ENCODE assay signal across 21 cellular contexts in the genomic region with DNA sequence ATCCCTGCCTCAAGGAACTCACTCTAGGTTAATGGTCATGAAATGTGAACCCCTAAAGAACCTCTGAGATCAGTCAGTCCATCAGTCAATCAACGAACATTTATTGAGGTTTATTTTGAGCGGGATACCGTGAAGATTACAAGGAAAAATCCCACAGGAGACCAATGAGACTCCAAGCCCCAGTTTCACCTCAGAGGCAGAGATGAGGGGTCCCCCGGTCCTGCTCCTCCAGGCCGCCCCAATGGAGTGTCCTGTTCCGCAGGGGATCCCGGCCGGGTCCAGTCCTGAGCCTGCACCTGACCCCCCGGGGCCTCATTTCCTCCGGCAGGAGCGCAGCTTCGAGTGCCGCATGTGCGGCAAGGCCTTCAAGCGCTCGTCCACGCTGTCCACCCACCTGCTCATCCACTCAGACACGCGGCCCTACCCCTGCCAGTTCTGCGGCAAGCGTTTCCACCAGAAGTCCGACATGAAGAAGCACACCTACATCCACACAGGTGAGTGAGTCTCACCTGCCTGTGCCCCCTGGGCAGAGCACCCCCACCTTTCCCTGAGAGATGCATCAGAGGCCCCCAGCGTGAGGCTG. TPM values are rescaled to one million over a fixed set of nuclear protein-coding genes. Genes with fewer than 3 reads are reported as not detected.
"Had no signal": no experiment of that assay in that cellular context is flagged by ENCODE, and none has a peak within 500 bp of the region (broad histone marks: within the 10 kb centered on the region; RNA-seq: fewer than 3 reads in every experiment).

No MANE protein-coding gene starts in this region.

- H3K36me3 Mint-ChIP-seq: activated CD8-positive, alpha-beta memory T cell treated with anti-CD3 and anti-CD28 coated beads, Interleukin-2, amount 10 ng/mL, durations not matched to agents 7 days and 5 days; activated naive CD8-positive, alpha-beta T cell treated with anti-CD3 and anti-CD28 coated beads for 36 hours; naive B cell had no signal

- H3K27ac ChIP-seq: hepatocyte, left lung, pancreas, thoracic aorta, upper lobe of left lung had no signal

- FAIRE-seq: pancreas had no signal

- ATAC-seq: left lung, mucosa of descending colon, sciatic nerve had no signal

- H3K27ac Mint-ChIP-seq: activated CD4-positive, alpha-beta memory T cell treated with anti-CD3 and anti-CD28 coated beads, Interleukin-2, amount 10 ng/mL, durations not matched to agents 7 days and 5 days; activated CD8-positive, alpha-beta memory T cell treated with anti-CD3 and anti-CD28 coated beads, Interleukin-2, amount 10 ng/mL, durations not matched to agents 7 days and 5 days; activated naive CD8-positive, alpha-beta T cell treated with anti-CD3 and anti-CD28 coated beads for 36 hours; dendritic cell treated with granulocyte-macrophage colony-stimulating factor and Interleukin-4, amounts not matched to agents 40 ng/mL and 50 ng/mL, for 4 days; effector memory CD8-positive, alpha-beta T cell had no signal

- DNase-seq: activated CD4-positive, alpha-beta memory T cell treated with anti-CD3 and anti-CD28 coated beads, Interleukin-2, amount 10 ng/mL, durations not matched to agents 7 days and 5 days; activated CD4-positive, CD25-positive, alpha-beta regulatory T cell; activated CD8-positive, alpha-beta memory T cell treated with anti-CD3 and anti-CD28 coated beads, Interleukin-2, amount 10 ng/mL, durations not matched to agents 7 days and 5 days; activated naive CD8-positive, alpha-beta T cell treated with anti-CD3 and anti-CD28 coated beads for 36 hours; amniotic stem cell; effector memory CD8-positive, alpha-beta T cell; foreskin fibroblast; islet precursor cell; left lung; mucosa of descending colon; naive B cell; stimulated activated CD4-positive, alpha-beta T cell treated with anti-CD3 and anti-CD28 coated beads, Interleukin-4, amount 100 ng/mL, for 1 hour; T1000 had no signal

- H3K4me1 ChIP-seq: left lung, pancreas had no signal

- H3K4me3 Mint-ChIP-seq: activated CD4-positive, alpha-beta memory T cell treated with anti-CD3 and anti-CD28 coated beads, Interleukin-2, amount 10 ng/mL, durations not matched to agents 7 days and 5 days; activated CD8-positive, alpha-beta memory T cell treated with anti-CD3 and anti-CD28 coated beads, Interleukin-2, amount 10 ng/mL, durations not matched to agents 7 days and 5 days; activated naive CD8-positive, alpha-beta T cell treated with anti-CD3 and anti-CD28 coated beads for 36 hours; dendritic cell treated with granulocyte-macrophage colony-stimulating factor and Interleukin-4, amounts not matched to agents 40 ng/mL and 50 ng/mL, for 4 days; effector memory CD8-positive, alpha-beta T cell; naive B cell had no signal

- H3K36me3 ChIP-seq: left lung, pancreas, thoracic aorta, upper lobe of left lung had no signal

- H3K9me3 Mint-ChIP-seq: dendritic cell treated with granulocyte-macrophage colony-stimulating factor and Interleukin-4, amounts not matched to agents 40 ng/mL and 50 ng/mL, for 4 days; effector memory CD8-positive, alpha-beta T cell; naive B cell had no signal

- H3K4me3 ChIP-seq: hepatocyte, left lung, mucosa of descending colon, pancreas, smooth muscle cell, thoracic aorta, upper lobe of left lung had no signal

- H3K9me3 ChIP-seq: left lung, mucosa of descending colon, pancreas, thoracic aorta, upper lobe of left lung had no signal

RNA-seq across cellular contexts. Expression of a gene that starts 11.0 kb away (rescaled TPM):
- total RNA-seq: activated CD4-positive, alpha-beta memory T cell treated with anti-CD3 and anti-CD28 coated beads, Interleukin-2, amount 10 ng/mL, durations not matched to agents 7 days and 5 days; activated CD8-positive, alpha-beta memory T cell treated with anti-CD3 and anti-CD28 coated beads, Interleukin-2, amount 10 ng/mL, durations not matched to agents 7 days and 5 days; activated naive CD8-positive, alpha-beta T cell treated with anti-CD3 and anti-CD28 coated beads for 36 hours; pulmonary artery endothelial cell; sciatic nerve; smooth muscle cell; thoracic aorta had no signal
- polyA plus RNA-seq: hepatocyte, smooth muscle cell had no signal
